Comparison of ENCODE assay signal across 20 cellular contexts in the genomic region with DNA sequence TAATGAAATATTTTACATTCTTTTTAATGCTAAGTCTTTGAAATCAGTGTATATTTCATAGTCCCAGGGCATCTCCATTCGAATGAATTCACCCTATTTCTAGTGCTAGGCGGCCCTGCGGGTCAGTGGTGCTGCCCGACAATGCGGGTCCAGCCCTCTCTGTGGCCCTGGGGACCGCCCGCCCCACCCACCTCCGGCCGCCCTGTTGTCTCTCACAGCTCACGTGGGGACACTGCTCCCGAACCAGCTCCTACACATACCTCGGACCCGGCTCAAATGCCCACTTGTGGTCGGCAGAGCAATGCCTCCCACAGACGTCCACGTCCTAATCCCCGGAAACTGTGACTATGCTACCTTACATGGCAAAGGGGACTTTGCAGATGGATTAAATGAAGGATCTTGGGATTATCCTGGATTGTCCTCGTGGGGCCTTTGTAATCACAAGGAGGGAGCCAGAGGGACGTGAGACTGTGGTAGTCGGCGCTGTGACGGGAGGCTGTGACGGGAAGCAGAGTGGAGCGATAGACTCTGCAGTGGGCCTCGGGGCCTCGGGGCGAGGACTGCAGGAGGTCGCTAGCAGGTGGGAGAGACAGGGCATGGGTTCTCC.
"Had no signal": no experiment of that assay in that cellular context is flagged by ENCODE, and none has a peak within 500 bp of the region (broad histone marks: within the 10 kb centered on the region; RNA-seq: fewer than 3 reads in every experiment).

No MANE protein-coding gene starts in this region.

- H2AFZ ChIP-seq: hepatocyte had no signal

- H3K27ac ChIP-seq: hepatocyte, left ventricle myocardium inferior, ovary, right atrium auricular region, right lobe of liver, uterus had no signal

- H3K4me1 ChIP-seq: left ventricle myocardium inferior, right atrium auricular region, right lobe of liver, uterus had no signal

- H3K4me3 ChIP-seq: hepatocyte, left ventricle myocardium inferior, lung, ovary, right atrium auricular region, right lobe of liver, smooth muscle cell, tibial nerve, uterus had no signal

- H3K9me3 ChIP-seq: left ventricle myocardium inferior, ovary, right atrium auricular region, right lobe of liver, tibial nerve, uterus had no signal

- DNase-seq: immature natural killer cell; kidney; left colon; left ventricle myocardium inferior; naive thymus-derived CD8-positive, alpha-beta T cell; ovary; right lobe of liver; stimulated activated CD4-positive, alpha-beta T cell treated with anti-CD3 and anti-CD28 coated beads, Interleukin-1b, Interleukin-23, amount 100 ng/mL, for 48 hours; stimulated activated CD4-positive, alpha-beta T cell treated with anti-CD3 and anti-CD28 coated beads, Interleukin-2, amount 100 ng/mL, for 48 hours; stimulated activated CD4-positive, alpha-beta T cell treated with anti-CD3 and anti-CD28 coated beads, Interleukin-4, amount 100 ng/mL, for 4 hours; stimulated activated CD8-positive, alpha-beta memory T cell treated with anti-CD3 and anti-CD28 coated beads, Interleukin-4, amount 100 ng/mL, for 48 hours; stimulated activated naive CD4-positive, alpha-beta T cell treated with Interleukin-2 at 50 U/mL for 16 hours; stimulated activated naive CD8-positive, alpha-beta T cell treated with anti-CD3 and anti-CD28 coated beads, Interleukin-15, amount 100 ng/mL, for 72 hours; substantia nigra; uterus had no signal

- H3K4me2 ChIP-seq: hepatocyte, smooth muscle cell had no signal

- H3K27me3 ChIP-seq: ovary, right atrium auricular region, right lobe of liver, tibial nerve, uterus had no signal

- H3K36me3 ChIP-seq: left ventricle myocardium inferior, ovary, right atrium auricular region, right lobe of liver, tibial nerve, uterus had no signal
